ENCODE assay signal across 23 cellular contexts in the genomic region with DNA sequence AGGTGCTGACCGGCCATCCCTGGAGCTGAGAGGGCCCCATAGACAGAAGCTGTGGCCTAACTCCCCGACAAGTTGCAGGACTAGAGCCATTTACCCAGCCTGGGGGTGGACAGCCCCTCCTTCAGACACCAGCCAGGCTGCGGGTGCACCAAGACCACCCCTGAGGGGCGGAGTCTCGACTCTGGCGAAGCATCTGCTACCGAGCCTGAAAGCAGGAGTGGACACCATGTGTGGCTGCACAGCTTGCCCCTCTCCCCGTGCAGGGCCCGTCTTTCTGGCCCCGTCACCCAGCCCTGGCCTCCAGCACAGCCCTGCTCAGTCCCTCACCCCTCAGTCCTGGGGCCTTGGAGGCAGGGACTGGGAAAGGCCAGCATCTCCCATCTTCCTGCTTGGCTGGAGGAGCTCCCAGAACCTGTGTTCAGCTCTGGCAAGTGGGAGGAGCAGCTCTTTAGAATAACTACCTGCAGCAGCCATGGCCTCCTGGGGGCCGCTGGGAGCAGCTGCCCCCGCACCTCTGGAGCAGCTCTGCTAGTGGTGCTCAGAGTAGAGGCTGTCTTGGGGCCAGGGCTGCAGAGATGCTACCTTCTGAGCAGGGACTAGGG.
A peak's percentile ranks its signal among the peaks of the same experiment; 100 is the strongest.
DNase-seq lines count a peak whose midpoint lies in the region; ATAC-seq, FAIRE-seq and TF ChIP-seq lines count a peak whose summit lies in the region.
"Had no signal": no experiment of that assay in that cellular context is flagged by ENCODE, and none has a peak within 500 bp of the region (broad histone marks: within the 10 kb centered on the region; RNA-seq: fewer than 3 reads in every experiment).

No MANE protein-coding gene starts in this region.

- H3K23ac ChIP-seq in mesendoderm (ENCODE audit: low read length): no peak overlapping the region

- no peaks in the 10 kb centered on the region for H3K9me3 ChIP-seq in left ventricle myocardium inferior (replicated peaks)
- no peaks in the 10 kb centered on the region for H3K9me3 ChIP-seq in DND-41 (ENCODE audit: insufficient read depth, low read length, severe bottlenecking)
- no peaks in the 10 kb centered on the region for H3K9me3 ChIP-seq in kidney (ENCODE audit: control insufficient read depth in 1 of 2, low read length in 2 of 2)
- H3K9me3 ChIP-seq: A549, BE2C had no signal

- no peak overlapping the region for H2AFZ ChIP-seq in DND-41 (ENCODE audit: low read depth, low read length)
- H2AFZ ChIP-seq: GM23248 had no signal

- no peak overlapping the region for H4K5ac ChIP-seq in mesendoderm (ENCODE audit: low read length)

- no peaks in the 10 kb centered on the region for H3K36me3 Mint-ChIP-seq in stimulated activated naive B cell treated with anti-CD40 and anti-IgM and Interleukin-4, amounts not matched to agents 10 μg/mL and 1 μg/mL and 100 μg/mL, for 72 hours
- H3K36me3 Mint-ChIP-seq: CD4-positive, alpha-beta memory T cell had no signal

- H3K9ac ChIP-seq in DND-41 (ENCODE audit: low read depth, low read length) (no peak overlapping the region), kidney (ENCODE audit: low read length in 2 of 2) (no peak overlapping the region), mesendoderm (ENCODE audit: low read length) (no peak overlapping the region)
- H3K9ac ChIP-seq: GM23248 had no signal

- DNase-seq in Right ventricle myocardium superior (peak; percentile 27), left ventricle myocardium inferior (no peak), DND-41 (no peak), kidney (peak; percentile 71), activated gamma-delta T cell (lab: John Stamatoyannopoulos, UW) (no peak), mesendoderm (no peak)
- no peak for DNase-seq in stimulated activated naive B cell treated with anti-CD40 and anti-IgM and Interleukin-4, amounts not matched to agents 10 μg/mL and 1 μg/mL and 100 μg/mL, for 72 hours
- DNase-seq: 8988T; ACHN; AML-193; BE2C; C1 segment of cervical spinal cord; Calu3; CD4-positive, alpha-beta memory T cell; COR-L47; DMS53; DMS79 treated with DMSO at 0.1 percent for 48 hours; GM23248; H9 had no signal

- no peak overlapping the region for H2BK5ac ChIP-seq in mesendoderm (ENCODE audit: low read length)

- peak overlapping the region; percentile 51 for H3K27ac Mint-ChIP-seq in stimulated activated naive B cell treated with anti-CD40 and anti-IgM and Interleukin-4, amounts not matched to agents 10 μg/mL and 1 μg/mL and 100 μg/mL, for 72 hours
- H3K27ac Mint-ChIP-seq: H9 had no signal

- no peak overlapping the region for H3K27ac ChIP-seq in left ventricle myocardium inferior (replicated peaks)
- H3K27ac ChIP-seq in DND-41 (ENCODE audit: low read length): peak overlapping the region; percentile 24
- no peak overlapping the region for H3K27ac ChIP-seq in kidney (ENCODE audit: low read depth in 2 of 2, low read length in 2 of 2)
- no peak overlapping the region for H3K27ac ChIP-seq in mesendoderm (ENCODE audit: low read depth, low read length)
- H3K27ac ChIP-seq: A549, GM23248 had no signal

- no peak overlapping the region for H3K4me3 Mint-ChIP-seq in stimulated activated naive B cell treated with anti-CD40 and anti-IgM and Interleukin-4, amounts not matched to agents 10 μg/mL and 1 μg/mL and 100 μg/mL, for 72 hours
- H3K4me3 Mint-ChIP-seq: CD4-positive, alpha-beta memory T cell; H9 had no signal

- peaks cover 0 to under 1% of the 10 kb centered on the region in 2 donors for H3K9me3 Mint-ChIP-seq in stimulated activated naive B cell treated with anti-CD40 and anti-IgM and Interleukin-4, amounts not matched to agents 10 μg/mL and 1 μg/mL and 100 μg/mL, for 72 hours
- H3K9me3 Mint-ChIP-seq: H9 had no signal

- H2AK5ac ChIP-seq in mesendoderm (ENCODE audit: low read length): no peak overlapping the region

- ATAC-seq in Right ventricle myocardium superior (ENCODE audit: poor library complexity) (no peak), DND-41 (ENCODE audit: insufficient read depth, low read depth) (no peak)
- no peak for ATAC-seq in stimulated activated naive B cell treated with anti-CD40 and anti-IgM and Interleukin-4, amounts not matched to agents 10 μg/mL and 1 μg/mL and 100 μg/mL, for 72 hours (replicated peaks)
- ATAC-seq: A549, HCT116 had no signal

- no CpG with 5 or more reads among the region's 12 CpGs for WGBS in mesendoderm (ENCODE audit: extremely low coverage, insufficient coverage, low lambda C conversion rate)

- peaks cover 98% of the 10 kb centered on the region for H3K27me3 ChIP-seq in left ventricle myocardium inferior (ENCODE audit: low read depth)
- H3K27me3 ChIP-seq in DND-41 (ENCODE audit: insufficient read depth, low read length, poor library complexity): no peaks in the 10 kb centered on the region
- H3K27me3 ChIP-seq in mesendoderm (ENCODE audit: insufficient read depth, low read length, poor library complexity): no peaks in the 10 kb centered on the region

- no peak overlapping the region for H3K56ac ChIP-seq in mesendoderm (ENCODE audit: low read length)

- H3K4me2 ChIP-seq in DND-41 (ENCODE audit: insufficient read depth, low read length) (no peak overlapping the region), mesendoderm (ENCODE audit: low read length) (no peak overlapping the region)
- H3K4me2 ChIP-seq: A549 had no signal

- H3K79me2 ChIP-seq in DND-41 (ENCODE audit: insufficient read depth, low read length): 0 out of 2 replicates have a peak, but pooled peaks cover 2% of the 10 kb centered on the region
- H3K79me2 ChIP-seq in mesendoderm (ENCODE audit: control insufficient read depth, insufficient read depth, low read length): no peaks in the 10 kb centered on the region

- no peak overlapping the region for H3K18ac ChIP-seq in mesendoderm (ENCODE audit: low read length)

- H3K4me1 Mint-ChIP-seq in stimulated activated naive B cell treated with anti-CD40 and anti-IgM and Interleukin-4, amounts not matched to agents 10 μg/mL and 1 μg/mL and 100 μg/mL, for 72 hours: peaks cover 7 to 14% of the 10 kb centered on the region in 2 donors

- TF ChIP-seq CTCF in left ventricle myocardium inferior (IDR thresholded peaks at IDR 0.05; ENCODE audit: borderline replicate concordance) (no peak), DND-41 (IDR thresholded peaks at IDR 0.05; ENCODE audit: borderline replicate concordance, extremely low read depth, low read length, poor library complexity, severe bottlenecking) (no peak), kidney (IDR thresholded peaks at IDR 0.05; ENCODE audit: borderline replicate concordance, extremely low read depth, insufficient read depth) (no peak)

- no peak overlapping the region for H4K8ac ChIP-seq in mesendoderm (ENCODE audit: low read depth, low read length)

- H3K4me3 ChIP-seq in left ventricle myocardium inferior (no peak overlapping the region), DND-41 (ENCODE audit: low read depth in 1 of 2, low read length in 2 of 2) (no peak overlapping the region), kidney (ENCODE audit: low read length in 2 of 2) (no peak overlapping the region), mesendoderm (ENCODE audit: low read length) (no peak overlapping the region)
- H3K4me3 ChIP-seq: A549, GM23248 had no signal

- intact Hi-C loops in Right ventricle myocardium superior (cut with DNase I): no loop called here
- intact Hi-C loops in left ventricle myocardium inferior (cut with micrococcal nuclease): no loop called here
- intact Hi-C loops in kidney (cut with DNase I): no loop called here

- H2BK15ac ChIP-seq in mesendoderm (replicated peaks; ENCODE audit: low read depth): no peak overlapping the region

- no peak overlapping the region for H3K4ac ChIP-seq in mesendoderm (ENCODE audit: low read depth, low read length)

- no peaks in the 10 kb centered on the region for H3K4me1 ChIP-seq in left ventricle myocardium inferior
- H3K4me1 ChIP-seq in DND-41 (ENCODE audit: insufficient read depth, low read length): peaks cover 26% of the 10 kb centered on the region
- peaks cover 0 to 4% of the 10 kb centered on the region in 2 donors for H3K4me1 ChIP-seq in kidney (ENCODE audit: control insufficient read depth in 1 of 2, insufficient read depth in 1 of 2, low read depth in 1 of 2, low read length in 2 of 2)
- H3K4me1 ChIP-seq in mesendoderm (ENCODE audit: control insufficient read depth, low read depth, low read length): no peaks in the 10 kb centered on the region
- H3K4me1 ChIP-seq: A549, BE2C had no signal

- H3K36me3 ChIP-seq in left ventricle myocardium inferior (no peaks in the 10 kb centered on the region), DND-41 (ENCODE audit: insufficient read depth, low read length) (no peaks in the 10 kb centered on the region), kidney (ENCODE audit: control insufficient read depth in 1 of 2, insufficient read depth in 2 of 2, low read length in 2 of 2) (no peaks in the 10 kb centered on the region), mesendoderm (ENCODE audit: control insufficient read depth, insufficient read depth, low read length) (no peaks in the 10 kb centered on the region)
- H3K36me3 ChIP-seq: BE2C had no signal

- no peaks in the 10 kb centered on the region for H4K20me1 ChIP-seq in DND-41 (ENCODE audit: insufficient read depth, low read length)

- no peak overlapping the region for H2BK120ac ChIP-seq in mesendoderm (ENCODE audit: low read depth, low read length)

- H3K27me3 Mint-ChIP-seq in stimulated activated naive B cell treated with anti-CD40 and anti-IgM and Interleukin-4, amounts not matched to agents 10 μg/mL and 1 μg/mL and 100 μg/mL, for 72 hours: peaks cover 0 to 6% of the 10 kb centered on the region in 2 donors
- H3K27me3 Mint-ChIP-seq: CD4-positive, alpha-beta memory T cell had no signal

- no peaks in the 10 kb centered on the region for H3K79me1 ChIP-seq in mesendoderm (ENCODE audit: low read length)

- no peak for FAIRE-seq in kidney (lab: Jason Lieb, UNC)
- FAIRE-seq: A549, G401.6, GM12892 had no signal

Comparison
In these comparisons a context has a peak if more than half of its experiments do, and no peak if none do; other contexts are left out.
1. DNase-seq: peak in Right ventricle myocardium superior (single experiment) and kidney (single experiment); none in left ventricle myocardium inferior (single experiment), DND-41 (single experiment), stimulated activated naive B cell treated with anti-CD40 and anti-IgM and Interleukin-4, amounts not matched to agents 10 μg/mL and 1 μg/mL and 100 μg/mL, for 72 hours (single experiment), activated gamma-delta T cell (single experiment) and mesendoderm (single experiment).